ENCODE assay signal across 1 cellular context in genomic region chr1:207362962-207363858, GRCh38.
TF ChIP-seq lines count a peak whose summit lies in the region.

No MANE protein-coding gene starts in this region.

TF ChIP-seq in K562, 482 proteins besides CTCF, POLR2A, EP300 and RAD21 (continued from another document and continues in another):
- TF ChIP-seq HDAC6 (IDR thresholded peaks at IDR 0.05; ENCODE audit: low read depth, low read length), result no peak
- peak; percentile 83; the same call in 1 of the 2 replicates for TF ChIP-seq TOE1 (IDR thresholded peaks at IDR 0.05; ENCODE audit: borderline replicate concordance)
- no peak for TF ChIP-seq TOE1 (CRISPR knock-in tag; IDR thresholded peaks at IDR 0.05; ENCODE audit: borderline replicate concordance, low read depth)
- peak; percentile 65; the same call in 1 of the 2 replicates for TF ChIP-seq NFXL1 (CRISPR knock-in tag; IDR thresholded peaks at IDR 0.05)
- TF ChIP-seq CBFA2T3 (IDR thresholded peaks at IDR 0.05), result peak; percentile 68
- TF ChIP-seq, protein P1, sequence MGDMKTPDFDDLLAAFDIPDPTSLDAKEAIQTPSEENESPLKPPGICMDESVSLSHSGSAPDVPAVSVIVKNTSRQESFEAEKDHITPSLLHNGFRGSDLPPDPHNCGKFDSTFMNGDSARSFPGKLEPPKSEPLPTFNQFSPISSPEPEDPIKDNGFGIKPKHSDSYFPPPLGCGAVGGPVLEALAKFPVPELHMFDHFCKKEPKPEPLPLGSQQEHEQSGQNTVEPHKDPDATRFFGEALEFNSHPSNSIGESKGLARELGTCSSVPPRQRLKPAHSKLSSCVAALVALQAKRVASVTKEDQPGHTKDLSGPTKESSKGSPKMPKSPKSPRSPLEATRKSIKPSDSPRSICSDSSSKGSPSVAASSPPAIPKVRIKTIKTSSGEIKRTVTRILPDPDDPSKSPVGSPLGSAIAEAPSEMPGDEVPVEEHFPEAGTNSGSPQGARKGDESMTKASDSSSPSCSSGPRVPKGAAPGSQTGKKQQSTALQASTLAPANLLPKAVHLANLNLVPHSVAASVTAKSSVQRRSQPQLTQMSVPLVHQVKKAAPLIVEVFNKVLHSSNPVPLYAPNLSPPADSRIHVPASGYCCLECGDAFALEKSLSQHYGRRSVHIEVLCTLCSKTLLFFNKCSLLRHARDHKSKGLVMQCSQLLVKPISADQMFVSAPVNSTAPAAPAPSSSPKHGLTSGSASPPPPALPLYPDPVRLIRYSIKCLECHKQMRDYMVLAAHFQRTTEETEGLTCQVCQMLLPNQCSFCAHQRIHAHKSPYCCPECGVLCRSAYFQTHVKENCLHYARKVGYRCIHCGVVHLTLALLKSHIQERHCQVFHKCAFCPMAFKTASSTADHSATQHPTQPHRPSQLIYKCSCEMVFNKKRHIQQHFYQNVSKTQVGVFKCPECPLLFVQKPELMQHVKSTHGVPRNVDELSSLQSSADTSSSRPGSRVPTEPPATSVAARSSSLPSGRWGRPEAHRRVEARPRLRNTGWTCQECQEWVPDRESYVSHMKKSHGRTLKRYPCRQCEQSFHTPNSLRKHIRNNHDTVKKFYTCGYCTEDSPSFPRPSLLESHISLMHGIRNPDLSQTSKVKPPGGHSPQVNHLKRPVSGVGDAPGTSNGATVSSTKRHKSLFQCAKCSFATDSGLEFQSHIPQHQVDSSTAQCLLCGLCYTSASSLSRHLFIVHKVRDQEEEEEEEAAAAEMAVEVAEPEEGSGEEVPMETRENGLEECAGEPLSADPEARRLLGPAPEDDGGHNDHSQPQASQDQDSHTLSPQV (IDR thresholded peaks at IDR 0.05), result peak; percentile 66; the same call in 1 of the 2 replicates
- peak; percentile 59; the same call in 1 of the 2 replicates for TF ChIP-seq ESRRA (IDR thresholded peaks at IDR 0.05; ENCODE audit: borderline replicate concordance, low read depth)
- peak; percentile 45 for TF ChIP-seq KLF16 (IDR thresholded peaks at IDR 0.05)
- TF ChIP-seq ZNF668 (CRISPR knock-in tag; IDR thresholded peaks at IDR 0.05), result 0 out of 2 replicates have a peak, but pooled peaks have one; percentile 15
- TF ChIP-seq ZZZ3 (IDR thresholded peaks at IDR 0.05), result no peak
- TF ChIP-seq PHF20 (IDR thresholded peaks at IDR 0.05; ENCODE audit: partially characterized antibody), result no peak
- peak; percentile 24 for TF ChIP-seq PRDM10 (IDR thresholded peaks at IDR 0.05; ENCODE audit: partially characterized antibody)
- TF ChIP-seq, protein P2, sequence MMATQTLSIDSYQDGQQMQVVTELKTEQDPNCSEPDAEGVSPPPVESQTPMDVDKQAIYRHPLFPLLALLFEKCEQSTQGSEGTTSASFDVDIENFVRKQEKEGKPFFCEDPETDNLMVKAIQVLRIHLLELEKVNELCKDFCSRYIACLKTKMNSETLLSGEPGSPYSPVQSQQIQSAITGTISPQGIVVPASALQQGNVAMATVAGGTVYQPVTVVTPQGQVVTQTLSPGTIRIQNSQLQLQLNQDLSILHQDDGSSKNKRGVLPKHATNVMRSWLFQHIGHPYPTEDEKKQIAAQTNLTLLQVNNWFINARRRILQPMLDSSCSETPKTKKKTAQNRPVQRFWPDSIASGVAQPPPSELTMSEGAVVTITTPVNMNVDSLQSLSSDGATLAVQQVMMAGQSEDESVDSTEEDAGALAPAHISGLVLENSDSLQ (IDR thresholded peaks at IDR 0.05), result peak; percentile 69
- no peak for TF ChIP-seq ZNF224 (CRISPR knock-in tag; IDR thresholded peaks at IDR 0.05)
- peak; percentile 66 for TF ChIP-seq TCF3 (CRISPR knock-in tag; IDR thresholded peaks at IDR 0.05)
- no peak for TF ChIP-seq FOXA1 (IDR thresholded peaks at IDR 0.05; ENCODE audit: borderline replicate concordance)
- TF ChIP-seq, protein P3, sequence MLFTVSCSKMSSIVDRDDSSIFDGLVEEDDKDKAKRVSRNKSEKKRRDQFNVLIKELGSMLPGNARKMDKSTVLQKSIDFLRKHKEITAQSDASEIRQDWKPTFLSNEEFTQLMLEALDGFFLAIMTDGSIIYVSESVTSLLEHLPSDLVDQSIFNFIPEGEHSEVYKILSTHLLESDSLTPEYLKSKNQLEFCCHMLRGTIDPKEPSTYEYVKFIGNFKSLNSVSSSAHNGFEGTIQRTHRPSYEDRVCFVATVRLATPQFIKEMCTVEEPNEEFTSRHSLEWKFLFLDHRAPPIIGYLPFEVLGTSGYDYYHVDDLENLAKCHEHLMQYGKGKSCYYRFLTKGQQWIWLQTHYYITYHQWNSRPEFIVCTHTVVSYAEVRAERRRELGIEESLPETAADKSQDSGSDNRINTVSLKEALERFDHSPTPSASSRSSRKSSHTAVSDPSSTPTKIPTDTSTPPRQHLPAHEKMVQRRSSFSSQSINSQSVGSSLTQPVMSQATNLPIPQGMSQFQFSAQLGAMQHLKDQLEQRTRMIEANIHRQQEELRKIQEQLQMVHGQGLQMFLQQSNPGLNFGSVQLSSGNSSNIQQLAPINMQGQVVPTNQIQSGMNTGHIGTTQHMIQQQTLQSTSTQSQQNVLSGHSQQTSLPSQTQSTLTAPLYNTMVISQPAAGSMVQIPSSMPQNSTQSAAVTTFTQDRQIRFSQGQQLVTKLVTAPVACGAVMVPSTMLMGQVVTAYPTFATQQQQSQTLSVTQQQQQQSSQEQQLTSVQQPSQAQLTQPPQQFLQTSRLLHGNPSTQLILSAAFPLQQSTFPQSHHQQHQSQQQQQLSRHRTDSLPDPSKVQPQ (CRISPR knock-in tag; IDR thresholded peaks at IDR 0.05; ENCODE audit: borderline replicate concordance), result no peak
- TF ChIP-seq CAMTA2 (CRISPR knock-in tag; conservative IDR thresholded peaks at IDR 0.05), result no peak
- 0 out of 4 replicates have a peak, but pooled peaks of 1 of the 2 experiments have one; percentile 9 for TF ChIP-seq TBL1XR1 (IDR thresholded peaks at IDR 0.05; ENCODE audit: low read length in 2 of 2)
- 0 out of 2 replicates have a peak, but pooled peaks have one; percentile 31 for TF ChIP-seq ELF1 (tag; IDR thresholded peaks at IDR 0.05)
- peak; percentile 80 for TF ChIP-seq JUN (IDR thresholded peaks at IDR 0.05; ENCODE audit: borderline replicate concordance, low read depth, low read length)
- TF ChIP-seq JUN (CRISPR knock-in tag; IDR thresholded peaks at IDR 0.05; ENCODE audit: borderline replicate concordance), result no peak
- TF ChIP-seq CREB1 (IDR thresholded peaks at IDR 0.05), result no peak
- TF ChIP-seq CREB1 (CRISPR knock-in tag; IDR thresholded peaks at IDR 0.05), result 0 out of 2 replicates have a peak, but pooled peaks have one; percentile 37
- TF ChIP-seq ATF7 (IDR thresholded peaks at IDR 0.05), result peak; percentile 63; the same call in 1 of the 2 replicates
- TF ChIP-seq TAL1 (IDR thresholded peaks at IDR 0.05), result 0 out of 2 replicates have a peak, but pooled peaks have one; percentile 14
- peak; percentile 64; the same call in 1 of the 2 replicates for TF ChIP-seq POLR2H (tag; IDR thresholded peaks at IDR 0.05; ENCODE audit: low read depth)
- no peak for TF ChIP-seq ZBTB43 (CRISPR knock-in tag; IDR thresholded peaks at IDR 0.05)
- peak; percentile 74 for TF ChIP-seq MEIS2 (IDR thresholded peaks at IDR 0.05; ENCODE audit: partially characterized antibody)
- peak; percentile 78 for TF ChIP-seq ARID1B (IDR thresholded peaks at IDR 0.05)
- no peak for TF ChIP-seq DLX4 (CRISPR knock-in tag; IDR thresholded peaks at IDR 0.05)
- TF ChIP-seq ZFX (CRISPR knock-in tag; IDR thresholded peaks at IDR 0.05), result 0 out of 2 replicates have a peak, but pooled peaks have one; percentile 17
- TF ChIP-seq MAZ (CRISPR knock-in tag; conservative IDR thresholded peaks at IDR 0.05 in 1 of 2, IDR thresholded peaks at IDR 0.05 in 1 of 2), result peak; percentile 30 to 69; a peak in 3 of 4 replicates
- TF ChIP-seq GABPA (tag; conservative IDR thresholded peaks at IDR 0.05; ENCODE audit: low read depth), result peak; percentile 26; the same call in 1 of the 2 replicates
- TF ChIP-seq FOXO4 (CRISPR knock-in tag; IDR thresholded peaks at IDR 0.05), result no peak
- TF ChIP-seq ATF1 (CRISPR knock-in tag; IDR thresholded peaks at IDR 0.05), result no peak
- peak; percentile 51; the same call in 1 of the 2 replicates for TF ChIP-seq ATF1 (tag; IDR thresholded peaks at IDR 0.05)
- no peak for TF ChIP-seq NR2C2 (CRISPR knock-in tag; IDR thresholded peaks at IDR 0.05)
- peak; percentile 67 for TF ChIP-seq NR2C2 (tag; IDR thresholded peaks at IDR 0.05)
- TF ChIP-seq ZNF175 (CRISPR knock-in tag; IDR thresholded peaks at IDR 0.05; ENCODE audit: low read depth), result peak; percentile 97
- no peak for TF ChIP-seq ZNF146 (CRISPR knock-in tag; IDR thresholded peaks at IDR 0.05; ENCODE audit: unreplicated experiment)
- TF ChIP-seq ZNF77 (CRISPR knock-in tag; IDR thresholded peaks at IDR 0.05), result no peak
- no peak for TF ChIP-seq ZNF586 (CRISPR knock-in tag; conservative IDR thresholded peaks at IDR 0.05)
- TF ChIP-seq TEAD1 (CRISPR knock-in tag; IDR thresholded peaks at IDR 0.05), result 0 out of 4 replicates have a peak, but pooled peaks of 1 of the 2 experiments have one; percentile 47
- peak; percentile 90 for TF ChIP-seq MITF (IDR thresholded peaks at IDR 0.05)
- no peak for TF ChIP-seq SRSF9 (IDR thresholded peaks at IDR 0.05; ENCODE audit: borderline replicate concordance, low read depth, low read length)
- TF ChIP-seq TAF15 (IDR thresholded peaks at IDR 0.05; ENCODE audit: low read depth, low read length), result no peak
- 0 out of 2 replicates have a peak, but pooled peaks have one; percentile 43 for TF ChIP-seq ZNF197 (CRISPR knock-in tag; IDR thresholded peaks at IDR 0.05; ENCODE audit: low read depth)
- 0 out of 2 replicates have a peak, but pooled peaks have one; percentile 74 for TF ChIP-seq ATF6 (CRISPR knock-in tag; IDR thresholded peaks at IDR 0.05)
